8 cellular contexts compared by ENCODE assay signal in genomic region chr19:40596608-40597328, GRCh38. TPM values are rescaled to one million over a fixed set of nuclear protein-coding genes. Genes with fewer than 3 reads are reported as not detected.
DNase-seq lines count a peak whose midpoint lies in the region; ATAC-seq and TF ChIP-seq lines count a peak whose summit lies in the region.

No MANE protein-coding gene starts in this region.

- H3K9me3 ChIP-seq in ovary, result no peaks in the 10 kb centered on the region

- no peak overlapping the region for H3K27ac Mint-ChIP-seq in endothelial cell (ENCODE audit: unreplicated experiment)

- DNase-seq in EL (peak; percentile 75), NCI-H524 (lab: John Stamatoyannopoulos, UW) (peak; percentile 63 to 79), endothelial cell (ENCODE audit: low spot score) (peak; percentile 38), ovary (peak; percentile 57 to 76 (median 75)), T-helper 9 cell (no peak), NCI-H2171 treated with DMSO at 0.1 percent for 48 hours (lab: John Stamatoyannopoulos, UW) (no peak)

- TF ChIP-seq POLR2A in ovary (IDR thresholded peaks at IDR 0.05), result no peak

- ATAC-seq in HG02885 (IDR thresholded peaks at IDR 0.05; ENCODE audit: poor library complexity, unreplicated experiment) (no peak), GM18519 (IDR thresholded peaks at IDR 0.05; ENCODE audit: low FRiP score, unreplicated experiment) (no peak)

- peaks cover 4% of the 10 kb centered on the region for H3K4me1 ChIP-seq in ovary (ENCODE audit: insufficient read depth)

- H3K36me3 Mint-ChIP-seq in endothelial cell (ENCODE audit: low read depth, unreplicated experiment), result no peaks in the 10 kb centered on the region

- H3K4me3 ChIP-seq in ovary, result peak overlapping the region; percentile 38

- TF ChIP-seq CTCF in endothelial cell (IDR thresholded peaks at IDR 0.05; ENCODE audit: unreplicated experiment), result no peak
- no peak for TF ChIP-seq CTCF in ovary (IDR thresholded peaks at IDR 0.05)

- H3K4me1 Mint-ChIP-seq in endothelial cell (ENCODE audit: unreplicated experiment), result peaks cover 16% of the 10 kb centered on the region

- peaks cover 25% of the 10 kb centered on the region for H3K27me3 Mint-ChIP-seq in endothelial cell (ENCODE audit: unreplicated experiment)

- WGBS in ovary, 3 donors, result 2 to 3% (median 2%) methylated on average over 33 to 53 of the region's 53 CpGs

- no peak for TF ChIP-seq EP300 in ovary (IDR thresholded peaks at IDR 0.05)

- H3K36me3 ChIP-seq in ovary, result no peaks in the 10 kb centered on the region

- no peaks in the 10 kb centered on the region for H3K27me3 ChIP-seq in ovary

- no peak overlapping the region for H3K4me3 Mint-ChIP-seq in endothelial cell (ENCODE audit: unreplicated experiment)

- intact Hi-C loops in ovary (cut with DNase I), result loop anchor here (5.0 to 10.0 kb wide), 4 partner anchors 62 to 292 kb away; partner anchors contain the start of genes BLVRB (in 1 of the 4) and SPTBN4 (in 1 of the 4)

- H3K27ac ChIP-seq in ovary, result peak overlapping the region in 1 of 2 donors; percentile 70

- H3K9me3 Mint-ChIP-seq in endothelial cell (ENCODE audit: unreplicated experiment), result no peaks in the 10 kb centered on the region

RNA-seq across cellular contexts. Expression of gene LTBP4, which starts 4.4 kb away (rescaled TPM):
- 175 TPM for total RNA-seq in endothelial cell (ENCODE audit: unreplicated experiment)
- total RNA-seq in ovary, result 100 to 1,000 TPM; 214 to 840 (median 547) TPM
- 100 to 1,000 TPM; 152 to 488 TPM for polyA plus RNA-seq in ovary

RNA-seq across cellular contexts. Expression of gene SHKBP1, which starts 20.1 kb away (rescaled TPM):
- total RNA-seq in endothelial cell (ENCODE audit: unreplicated experiment) (84.6 TPM), ovary (10 to 100 TPM; 23.4 to 48.7 (median 33.8) TPM)
- polyA plus RNA-seq in ovary, result 10 to 100 TPM; 16.3 to 34.8 TPM

Comparison
In these comparisons a context has a peak if more than half of its experiments do, and no peak if none do; other contexts are left out.
1. DNase-seq: peak in EL (single experiment), NCI-H524 (2 of 2), endothelial cell (single experiment) and ovary (5 of 5); none in T-helper 9 cell (single experiment) and NCI-H2171 treated with DMSO at 0.1 percent for 48 hours (single experiment).